ENCODE assay signal across 17 cellular contexts in the genomic region with DNA sequence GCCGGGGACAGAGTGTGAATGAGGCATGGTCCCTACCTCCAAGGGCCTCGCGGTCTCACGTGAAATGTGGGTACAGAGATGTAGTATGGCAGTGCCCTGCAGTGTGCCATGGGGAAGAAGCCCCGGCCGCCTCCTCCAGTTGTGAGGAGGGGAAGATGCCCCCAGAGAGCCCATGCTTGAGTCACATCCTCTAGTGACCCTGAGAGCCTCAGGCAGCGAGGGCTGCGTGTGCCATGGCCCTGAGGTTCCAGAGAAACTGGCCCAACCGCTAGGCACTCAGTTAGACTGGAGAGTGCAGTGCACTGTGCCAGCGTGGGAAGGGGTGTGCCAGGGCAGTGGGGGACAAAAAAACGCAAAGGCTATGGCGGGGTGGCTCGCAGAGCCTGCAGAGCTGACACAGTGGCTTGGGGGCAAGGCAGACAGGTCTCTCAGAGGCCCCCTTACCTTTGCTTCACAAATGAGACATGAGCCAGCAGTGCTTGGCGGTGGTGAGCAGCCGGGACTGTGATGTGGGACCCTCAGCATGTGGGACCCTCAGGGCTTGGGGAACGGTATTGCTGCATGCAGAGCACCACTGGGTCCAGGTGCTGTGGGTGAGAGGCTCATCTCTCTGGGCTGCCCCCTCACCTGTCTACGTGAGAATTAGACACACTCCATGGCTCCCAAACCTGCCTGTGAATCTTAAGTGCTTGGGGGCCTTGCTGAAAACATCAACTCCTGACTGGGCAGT.
DNase-seq lines count a peak whose midpoint lies in the region; ATAC-seq and TF ChIP-seq lines count a peak whose summit lies in the region.
"Had no signal": no experiment of that assay in that cellular context is flagged by ENCODE, and none has a peak within 500 bp of the region (broad histone marks: within the 10 kb centered on the region; RNA-seq: fewer than 3 reads in every experiment).

No MANE protein-coding gene starts in this region.

- H3K27ac ChIP-seq in Peyer's patch (peak overlapping the region in 3 of 4 donors; percentile 20 to 89 (median 77)), endodermal cell (ENCODE audit: low read depth, low read length) (no peak overlapping the region), muscle layer of colon (ENCODE audit: low read depth, low read length) (peak overlapping the region; percentile 94), subcutaneous abdominal adipose tissue (ENCODE audit: low read depth, low read length) (peak overlapping the region; percentile 99), foreskin keratinocyte (no peak overlapping the region)

- no peak overlapping the region for H3K4me3 Mint-ChIP-seq in endodermal cell
- H3K4me3 Mint-ChIP-seq: B cell, T-cell, WTC11 had no signal

- H3K9me3 ChIP-seq in Peyer's patch (no peaks in the 10 kb centered on the region), endodermal cell (ENCODE audit: control insufficient read depth, low read length) (no peaks in the 10 kb centered on the region), muscle layer of colon (ENCODE audit: low read length) (no peaks in the 10 kb centered on the region), subcutaneous abdominal adipose tissue (ENCODE audit: control insufficient read depth in 5 of 5, low read length in 5 of 5) (no peaks in the 10 kb centered on the region)

- H3K9ac ChIP-seq in endodermal cell (ENCODE audit: extremely low read depth, low read length, poor library complexity, severe bottlenecking) (no peak overlapping the region), muscle layer of colon (ENCODE audit: low read length) (peak overlapping the region; percentile 37), subcutaneous abdominal adipose tissue (ENCODE audit: low read length in 5 of 5) (peak overlapping the region in 4 of 5 donors; percentile 2 to 71 (median 62))
- H3K9ac ChIP-seq: parathyroid adenoma had no signal

- ATAC-seq in foreskin keratinocyte = no peak
- ATAC-seq: T-cell had no signal

- H3K4me1 ChIP-seq in Peyer's patch = peaks cover 0 to 26% (median 0%) of the 10 kb centered on the region in 4 donors
- peaks cover 14% of the 10 kb centered on the region for H3K4me1 ChIP-seq in endodermal cell (ENCODE audit: control insufficient read depth, insufficient read depth, low read length)
- H3K4me1 ChIP-seq in muscle layer of colon (ENCODE audit: insufficient read depth, low read length) = peaks cover 75% of the 10 kb centered on the region
- H3K4me1 ChIP-seq in subcutaneous abdominal adipose tissue (ENCODE audit: control insufficient read depth in 5 of 5, insufficient read depth in 5 of 5, low read length in 5 of 5) = peaks cover 29 to 79% (median 71%) of the 10 kb centered on the region in 5 donors
- H3K4me1 ChIP-seq in foreskin keratinocyte = peaks cover 3% of the 10 kb centered on the region
- H3K4me1 ChIP-seq: parathyroid adenoma had no signal

- H3K4me1 Mint-ChIP-seq in endodermal cell = peaks cover 34% of the 10 kb centered on the region

- 89 to 90% methylated on average over 12 to 17 of the region's 17 CpGs for WGBS in endodermal cell (ENCODE audit: insufficient coverage in 1 of 2, insufficient read length in 1 of 2), 2 experiments

- H3K36me3 ChIP-seq in Peyer's patch = no peaks in the 10 kb centered on the region
- H3K36me3 ChIP-seq in endodermal cell (ENCODE audit: control insufficient read depth, insufficient read depth, low read length) = peaks cover 72% of the 10 kb centered on the region
- peaks cover 8% of the 10 kb centered on the region for H3K36me3 ChIP-seq in muscle layer of colon (ENCODE audit: insufficient read depth, low read length)
- H3K36me3 ChIP-seq in subcutaneous abdominal adipose tissue (ENCODE audit: control insufficient read depth in 5 of 5, insufficient read depth in 5 of 5, low read length in 5 of 5) = peaks cover 0 to 14% (median 8%) of the 10 kb centered on the region in 5 donors

- H3K4me3 ChIP-seq in Peyer's patch (no peak overlapping the region), endodermal cell (ENCODE audit: low read length) (no peak overlapping the region), muscle layer of colon (ENCODE audit: low read depth in 1 of 2, low read length in 2 of 2) (no peak overlapping the region), subcutaneous abdominal adipose tissue (ENCODE audit: low read depth in 1 of 5, low read length in 5 of 5) (no peak overlapping the region)
- H3K4me3 ChIP-seq: PC-9 had no signal

- no peaks in the 10 kb centered on the region for H3K9me3 Mint-ChIP-seq in endodermal cell
- H3K9me3 Mint-ChIP-seq: T-cell, WTC11 had no signal

- in situ Hi-C loops in GM13976 (cut with MboI; ENCODE audit: low sequenced_read_pairs, unreplicated experiment) = loop anchor here (10.0 kb wide), 1 partner anchor 189 kb away; no protein-coding TSS in a partner anchor

- H3K27ac Mint-ChIP-seq in endodermal cell = peak overlapping the region; percentile 93
- H3K27ac Mint-ChIP-seq: B cell had no signal

- H3K36me3 Mint-ChIP-seq in endodermal cell (ENCODE audit: low read depth) = peaks cover 50% of the 10 kb centered on the region
- H3K36me3 Mint-ChIP-seq: T-cell, WTC11 had no signal

- TF ChIP-seq CTCF in Peyer's patch (IDR thresholded peaks at IDR 0.05) (no peak), endodermal cell (conservative IDR thresholded peaks at IDR 0.05) (no peak), foreskin keratinocyte (conservative IDR thresholded peaks at IDR 0.05) (no peak), GM13976 (IDR thresholded peaks at IDR 0.05; ENCODE audit: borderline replicate concordance, control extremely low read depth, extremely low read depth, insufficient read depth, missing control alignments) (no peak)

- TF ChIP-seq POLR2A in Peyer's patch (IDR thresholded peaks at IDR 0.05) = no peak

- H3K27me3 ChIP-seq in Peyer's patch (no peaks in the 10 kb centered on the region), endodermal cell (ENCODE audit: control insufficient read depth, insufficient read depth, low read length, poor library complexity, severe bottlenecking) (no peaks in the 10 kb centered on the region), muscle layer of colon (ENCODE audit: control insufficient read depth in 1 of 2, insufficient read depth in 2 of 2, low read length in 2 of 2) (no peaks in the 10 kb centered on the region), subcutaneous abdominal adipose tissue (ENCODE audit: control insufficient read depth in 5 of 5, insufficient read depth in 4 of 5, low read length in 5 of 5) (no peaks in the 10 kb centered on the region), foreskin keratinocyte (no peaks in the 10 kb centered on the region)

- H3K27me3 Mint-ChIP-seq in endodermal cell (ENCODE audit: insufficient read depth) = no peaks in the 10 kb centered on the region

- DNase-seq in Peyer's patch (no peak), endodermal cell (no peak), NCI-H2081 treated with DMSO at 0.1 percent for 48 hours (lab: John Stamatoyannopoulos, UW) (no peak), foreskin keratinocyte (no peak), GM13976 (ENCODE audit: low spot score) (no peak)
- DNase-seq in stimulated activated naive CD4-positive, alpha-beta T cell (lab: John Stamatoyannopoulos, UW) = no peak
- DNase-seq: activated effector memory CD4-positive, alpha-beta T cell treated with anti-CD3 and anti-CD28 coated beads, Interleukin-2, amount 50 U/mL, for 16 hours; effector CD4-positive, alpha-beta T cell; NCI-H1694; NCI-H526; PC-9; T-cell had no signal

Comparison
In these comparisons a context has a peak if more than half of its experiments do, and no peak if none do; other contexts are left out.
1. H3K27ac ChIP-seq: peak in Peyer's patch (3 of 4), muscle layer of colon (single experiment) and subcutaneous abdominal adipose tissue (single experiment); none in endodermal cell (single experiment) and foreskin keratinocyte (single experiment).